ENCODE assay signal across 22 cellular contexts in genomic region chr6:1463275-1463674, GRCh38.
DNase-seq lines count a peak whose midpoint lies in the region; ATAC-seq and TF ChIP-seq lines count a peak whose summit lies in the region.
"Had no signal": no experiment of that assay in that cellular context is flagged by ENCODE, and none has a peak within 500 bp of the region (broad histone marks: within the 10 kb centered on the region; RNA-seq: fewer than 3 reads in every experiment).

No MANE protein-coding gene starts in this region.

- H3K27me3 ChIP-seq in GM23338 (ENCODE audit: insufficient read depth): no peaks in the 10 kb centered on the region
- no peaks in the 10 kb centered on the region for H3K27me3 ChIP-seq in foreskin keratinocyte
- H3K27me3 ChIP-seq: BLaER1 treated with 17β-estradiol and CSF1 and Interleukin-3, amounts not matched to agents 10 nM and 100 nM had no signal

- no peaks in the 10 kb centered on the region for H3K9me2 ChIP-seq in GM23338 (ENCODE audit: insufficient read depth)

- TF ChIP-seq CTCF in GM23338 (conservative IDR thresholded peaks at IDR 0.05; ENCODE audit: low read depth in 2 of 2) (no peak), WTC11 (IDR thresholded peaks at IDR 0.05) (no peak), RWPE1 (conservative IDR thresholded peaks at IDR 0.05; ENCODE audit: low read depth) (no peak), coronary artery (IDR thresholded peaks at IDR 0.05) (no peak), foreskin keratinocyte (conservative IDR thresholded peaks at IDR 0.05) (no peak)

- H2AFZ ChIP-seq in GM23338: no peak overlapping the region
- H2AFZ ChIP-seq: GM23248 had no signal

- peaks cover 25% of the 10 kb centered on the region for H3K4me1 ChIP-seq in GM23338 (ENCODE audit: insufficient read depth)
- no peaks in the 10 kb centered on the region for H3K4me1 ChIP-seq in foreskin keratinocyte
- H3K4me1 ChIP-seq: A549, BE2C had no signal

- peaks cover 4% of the 10 kb centered on the region; the same call in 2 of the 3 replicates for H3K9me3 Mint-ChIP-seq in GM23338
- peaks cover 14% of the 10 kb centered on the region; the same call in 1 of the 2 replicates for H3K9me3 Mint-ChIP-seq in WTC11

- CTCF ChIA-PET in WTC11 (lab: Charles Lee) (interaction anchor here (0.8 to 1.2 kb wide), 2 partner anchors 11 to 61 kb away, joined by 3 to 5 read pairs; no protein-coding TSS in a partner anchor), RWPE1 (lab: Yijun Ruan, JAX) (interaction anchor here (0.7 kb wide), 1 partner anchor 93 kb away, joined by 3 read pairs; no protein-coding TSS in a partner anchor)

- no peaks in the 10 kb centered on the region for H3K36me3 ChIP-seq in GM23338 (ENCODE audit: insufficient read depth)
- H3K36me3 ChIP-seq: BE2C; BLaER1 treated with 17β-estradiol and CSF1 and Interleukin-3, amounts not matched to agents 10 nM and 100 nM had no signal

- no peak overlapping the region for H3K4me3 Mint-ChIP-seq in GM23338
- H3K4me3 Mint-ChIP-seq in WTC11: no peak overlapping the region
- H3K4me3 Mint-ChIP-seq: CD14-positive monocyte; CD4-positive, alpha-beta memory T cell had no signal

- H4K20me1 ChIP-seq in GM23338 (replicated peaks; ENCODE audit: insufficient read depth): no peaks in the 10 kb centered on the region
- H4K20me1 ChIP-seq: BLaER1 treated with 17β-estradiol and CSF1 and Interleukin-3, amounts not matched to agents 10 nM and 100 nM had no signal

- H3K27me3 Mint-ChIP-seq in GM23338 (ENCODE audit: insufficient read depth, low read depth, poor library complexity): peaks cover 2% of the 10 kb centered on the region
- no peaks in the 10 kb centered on the region; the same call in 1 of the 2 replicates for H3K27me3 Mint-ChIP-seq in WTC11 (ENCODE audit: low read depth)

- DNase-seq in GM23338 (ENCODE audit: low spot score) (peak; percentile 50), WTC11 (ENCODE audit: low spot score) (no peak), iPS DF 19.7 (ENCODE audit: low read depth, low spot score) (peak; percentile 40), CD1c-positive myeloid dendritic cell (ENCODE audit: extremely low spot score) (no peak), RWPE1 (ENCODE audit: low spot score) (no peak), coronary artery (ENCODE audit: low spot score) (no peak), foreskin keratinocyte (no peak)
- DNase-seq: 8988T, ACHN, AML-193, BE2C, Calu3, COR-L47, DND-41, GDM1, GM23248 had no signal

- peaks cover 27% of the 10 kb centered on the region for H3K4me1 Mint-ChIP-seq in GM23338
- peaks cover 31% of the 10 kb centered on the region for H3K4me1 Mint-ChIP-seq in WTC11
- H3K4me1 Mint-ChIP-seq: CD14-positive monocyte; CD4-positive, alpha-beta memory T cell had no signal

- POLR2A ChIA-PET in WTC11 (lab: Charles Lee): no interaction called here
- POLR2A ChIA-PET in RWPE1 (lab: Yijun Ruan, JAX; ENCODE audit: low non-redundant PET): no interaction called here

- peak overlapping the region; percentile 57 for H3K4me2 ChIP-seq in GM23338
- H3K4me2 ChIP-seq: A549; BLaER1 treated with 17β-estradiol and CSF1 and Interleukin-3, amounts not matched to agents 10 nM and 100 nM had no signal

- H3K27ac Mint-ChIP-seq in GM23338 (no peak overlapping the region), WTC11 (no peak overlapping the region; the same call in 1 of the 2 replicates)
- H3K27ac Mint-ChIP-seq: CD14-positive monocyte; CD4-positive, alpha-beta memory T cell had no signal

- ATAC-seq in GM23338: peak; percentile 94
- peak; percentile 83 for ATAC-seq in WTC11
- ATAC-seq in foreskin keratinocyte: no peak
- ATAC-seq: A549, GM12878, HCT116 had no signal

- H3K27ac ChIP-seq in GM23338 (ENCODE audit: low read depth): no peak overlapping the region
- no peak overlapping the region for H3K27ac ChIP-seq in RWPE1
- no peak overlapping the region for H3K27ac ChIP-seq in coronary artery
- H3K27ac ChIP-seq in foreskin keratinocyte: no peak overlapping the region
- H3K27ac ChIP-seq: A549; BLaER1 treated with 17β-estradiol and CSF1 and Interleukin-3, amounts not matched to agents 10 nM and 100 nM; GM23248 had no signal

- H3K79me2 ChIP-seq in GM23338 (replicated peaks; ENCODE audit: insufficient read depth): no peaks in the 10 kb centered on the region

- H3K36me3 Mint-ChIP-seq in GM23338 (ENCODE audit: low read depth) (no peaks in the 10 kb centered on the region), WTC11 (peaks cover under 1% of the 10 kb centered on the region; the same call in 1 of the 2 replicates)
- H3K36me3 Mint-ChIP-seq: CD14-positive monocyte; CD4-positive, alpha-beta memory T cell had no signal

- H3K4me3 ChIP-seq in GM23338: no peak overlapping the region
- H3K4me3 ChIP-seq in coronary artery: no peak overlapping the region
- H3K4me3 ChIP-seq: A549; BLaER1 treated with 17β-estradiol and CSF1 and Interleukin-3, amounts not matched to agents 10 nM and 100 nM; GM12878; GM23248 had no signal

- no peaks in the 10 kb centered on the region for H3F3A ChIP-seq in GM23338 (replicated peaks; ENCODE audit: low read depth)

TF ChIP-seq in WTC11, 78 proteins besides CTCF, POLR2A, EP300 and RAD21 (continues in another document):
- no peak for TF ChIP-seq FOXP1 (CRISPR knock-in tag; IDR thresholded peaks at IDR 0.05; ENCODE audit: borderline replicate concordance)
- TF ChIP-seq E2F1 (CRISPR knock-in tag; IDR thresholded peaks at IDR 0.05): no peak
- TF ChIP-seq MLX (CRISPR knock-in tag; IDR thresholded peaks at IDR 0.05): no peak
- TF ChIP-seq MYBL2 (CRISPR knock-in tag; IDR thresholded peaks at IDR 0.05): no peak
- no peak for TF ChIP-seq NFE2L1 (CRISPR knock-in tag; IDR thresholded peaks at IDR 0.05)
- no peak for TF ChIP-seq ELF4 (CRISPR knock-in tag; IDR thresholded peaks at IDR 0.05; ENCODE audit: low read depth)
- TF ChIP-seq ZNF512 (CRISPR knock-in tag; IDR thresholded peaks at IDR 0.05; ENCODE audit: borderline replicate concordance): no peak
- TF ChIP-seq RORB (CRISPR knock-in tag; IDR thresholded peaks at IDR 0.05): no peak
- TF ChIP-seq ZSCAN18 (CRISPR knock-in tag; IDR thresholded peaks at IDR 0.05): no peak
- no peak for TF ChIP-seq ZNF281 (CRISPR knock-in tag; IDR thresholded peaks at IDR 0.05)

Comparison
In these comparisons a context has a peak if more than half of its experiments do, and no peak if none do; other contexts are left out.
1. DNase-seq: peak in GM23338 (single experiment) and iPS DF 19.7 (single experiment); none in WTC11 (single experiment), CD1c-positive myeloid dendritic cell (single experiment), RWPE1 (single experiment), coronary artery (single experiment) and foreskin keratinocyte (0 of 2).